ENCODE assay signal across 1 cellular context in the genomic region with DNA sequence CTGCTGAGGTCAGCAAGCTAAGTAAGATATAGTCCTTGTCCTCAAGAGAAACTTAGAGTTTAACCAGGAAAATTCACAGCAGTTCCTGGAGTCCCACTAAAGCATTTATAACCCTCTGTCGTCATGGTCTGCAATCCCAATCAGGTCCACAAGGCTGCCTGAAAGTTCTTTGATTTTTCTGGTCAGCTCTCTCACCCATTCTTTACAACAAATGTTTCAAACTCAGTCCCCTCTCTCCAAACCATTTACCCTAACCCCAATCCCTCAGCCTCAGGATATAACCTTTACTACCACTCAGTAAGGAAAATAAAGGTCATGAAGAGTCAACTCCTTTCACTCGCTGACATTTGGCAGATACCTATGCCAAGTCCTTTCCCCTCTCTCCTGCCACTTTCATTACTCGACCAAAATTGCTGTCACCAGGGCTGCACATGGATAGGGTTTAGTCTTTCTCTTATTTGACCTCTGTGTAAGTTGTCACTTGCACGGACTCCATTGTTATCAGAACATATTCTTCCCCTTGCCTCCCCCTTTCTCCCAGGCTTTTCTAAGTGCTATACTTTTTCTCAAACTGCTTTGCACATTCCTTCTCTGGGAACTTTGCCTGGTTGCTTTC.
TF ChIP-seq lines count a peak whose summit lies in the region.

No MANE protein-coding gene starts in this region.

TF ChIP-seq in SK-N-SH treated with all-trans-retinoic acid at 6 μM for 48 hours, 23 proteins besides CTCF, POLR2A, EP300 and RAD21 (continued from another document):
- TF ChIP-seq, protein P1, sequence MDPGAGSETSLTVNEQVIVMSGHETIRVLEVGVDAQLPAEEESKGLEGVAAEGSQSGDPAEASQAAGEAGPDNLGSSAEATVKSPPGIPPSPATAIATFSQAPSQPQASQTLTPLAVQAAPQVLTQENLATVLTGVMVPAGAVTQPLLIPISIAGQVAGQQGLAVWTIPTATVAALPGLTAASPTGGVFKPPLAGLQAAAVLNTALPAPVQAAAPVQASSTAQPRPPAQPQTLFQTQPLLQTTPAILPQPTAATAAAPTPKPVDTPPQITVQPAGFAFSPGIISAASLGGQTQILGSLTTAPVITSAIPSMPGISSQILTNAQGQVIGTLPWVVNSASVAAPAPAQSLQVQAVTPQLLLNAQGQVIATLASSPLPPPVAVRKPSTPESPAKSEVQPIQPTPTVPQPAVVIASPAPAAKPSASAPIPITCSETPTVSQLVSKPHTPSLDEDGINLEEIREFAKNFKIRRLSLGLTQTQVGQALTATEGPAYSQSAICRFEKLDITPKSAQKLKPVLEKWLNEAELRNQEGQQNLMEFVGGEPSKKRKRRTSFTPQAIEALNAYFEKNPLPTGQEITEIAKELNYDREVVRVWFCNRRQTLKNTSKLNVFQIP (CRISPR knock-in tag; IDR thresholded peaks at IDR 0.05; ENCODE audit: borderline replicate concordance, low read depth) = no peak
- TF ChIP-seq, protein P2, sequence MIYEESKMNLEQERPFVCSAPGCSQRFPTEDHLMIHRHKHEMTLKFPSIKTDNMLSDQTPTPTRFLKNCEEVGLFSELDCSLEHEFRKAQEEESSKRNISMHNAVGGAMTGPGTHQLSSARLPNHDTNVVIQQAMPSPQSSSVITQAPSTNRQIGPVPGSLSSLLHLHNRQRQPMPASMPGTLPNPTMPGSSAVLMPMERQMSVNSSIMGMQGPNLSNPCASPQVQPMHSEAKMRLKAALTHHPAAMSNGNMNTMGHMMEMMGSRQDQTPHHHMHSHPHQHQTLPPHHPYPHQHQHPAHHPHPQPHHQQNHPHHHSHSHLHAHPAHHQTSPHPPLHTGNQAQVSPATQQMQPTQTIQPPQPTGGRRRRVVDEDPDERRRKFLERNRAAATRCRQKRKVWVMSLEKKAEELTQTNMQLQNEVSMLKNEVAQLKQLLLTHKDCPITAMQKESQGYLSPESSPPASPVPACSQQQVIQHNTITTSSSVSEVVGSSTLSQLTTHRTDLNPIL (CRISPR knock-in tag; IDR thresholded peaks at IDR 0.05; ENCODE audit: low read depth) = no peak
- TF ChIP-seq GLIS3 (CRISPR knock-in tag; IDR thresholded peaks at IDR 0.05) = no peak
- no peak for TF ChIP-seq SNAI2 (CRISPR knock-in tag; IDR thresholded peaks at IDR 0.05)
- TF ChIP-seq, protein P3, sequence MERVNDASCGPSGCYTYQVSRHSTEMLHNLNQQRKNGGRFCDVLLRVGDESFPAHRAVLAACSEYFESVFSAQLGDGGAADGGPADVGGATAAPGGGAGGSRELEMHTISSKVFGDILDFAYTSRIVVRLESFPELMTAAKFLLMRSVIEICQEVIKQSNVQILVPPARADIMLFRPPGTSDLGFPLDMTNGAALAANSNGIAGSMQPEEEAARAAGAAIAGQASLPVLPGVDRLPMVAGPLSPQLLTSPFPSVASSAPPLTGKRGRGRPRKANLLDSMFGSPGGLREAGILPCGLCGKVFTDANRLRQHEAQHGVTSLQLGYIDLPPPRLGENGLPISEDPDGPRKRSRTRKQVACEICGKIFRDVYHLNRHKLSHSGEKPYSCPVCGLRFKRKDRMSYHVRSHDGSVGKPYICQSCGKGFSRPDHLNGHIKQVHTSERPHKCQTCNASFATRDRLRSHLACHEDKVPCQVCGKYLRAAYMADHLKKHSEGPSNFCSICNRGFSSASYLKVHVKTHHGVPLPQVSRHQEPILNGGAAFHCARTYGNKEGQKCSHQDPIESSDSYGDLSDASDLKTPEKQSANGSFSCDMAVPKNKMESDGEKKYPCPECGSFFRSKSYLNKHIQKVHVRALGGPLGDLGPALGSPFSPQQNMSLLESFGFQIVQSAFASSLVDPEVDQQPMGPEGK (CRISPR knock-in tag; IDR thresholded peaks at IDR 0.05; ENCODE audit: borderline replicate concordance) = no peak
- TF ChIP-seq ZNF565 (CRISPR knock-in tag; conservative IDR thresholded peaks at IDR 0.05; ENCODE audit: low read depth) = no peak
- TF ChIP-seq ZFP3 (CRISPR knock-in tag; IDR thresholded peaks at IDR 0.05) = no peak
- TF ChIP-seq CSDC2 (CRISPR knock-in tag; IDR thresholded peaks at IDR 0.05) = no peak
- no peak for TF ChIP-seq ZNF70 (CRISPR knock-in tag; IDR thresholded peaks at IDR 0.05)
- TF ChIP-seq RARB (CRISPR knock-in tag; IDR thresholded peaks at IDR 0.05) = no peak
- TF ChIP-seq ESRRG (CRISPR knock-in tag; IDR thresholded peaks at IDR 0.05) = no peak
- TF ChIP-seq OSR1 (CRISPR knock-in tag; IDR thresholded peaks at IDR 0.05) = no peak
- TF ChIP-seq ISL1 (CRISPR knock-in tag; IDR thresholded peaks at IDR 0.05) = no peak
- TF ChIP-seq ZC3H10 (CRISPR knock-in tag; IDR thresholded peaks at IDR 0.05) = no peak
- TF ChIP-seq, protein P4, sequence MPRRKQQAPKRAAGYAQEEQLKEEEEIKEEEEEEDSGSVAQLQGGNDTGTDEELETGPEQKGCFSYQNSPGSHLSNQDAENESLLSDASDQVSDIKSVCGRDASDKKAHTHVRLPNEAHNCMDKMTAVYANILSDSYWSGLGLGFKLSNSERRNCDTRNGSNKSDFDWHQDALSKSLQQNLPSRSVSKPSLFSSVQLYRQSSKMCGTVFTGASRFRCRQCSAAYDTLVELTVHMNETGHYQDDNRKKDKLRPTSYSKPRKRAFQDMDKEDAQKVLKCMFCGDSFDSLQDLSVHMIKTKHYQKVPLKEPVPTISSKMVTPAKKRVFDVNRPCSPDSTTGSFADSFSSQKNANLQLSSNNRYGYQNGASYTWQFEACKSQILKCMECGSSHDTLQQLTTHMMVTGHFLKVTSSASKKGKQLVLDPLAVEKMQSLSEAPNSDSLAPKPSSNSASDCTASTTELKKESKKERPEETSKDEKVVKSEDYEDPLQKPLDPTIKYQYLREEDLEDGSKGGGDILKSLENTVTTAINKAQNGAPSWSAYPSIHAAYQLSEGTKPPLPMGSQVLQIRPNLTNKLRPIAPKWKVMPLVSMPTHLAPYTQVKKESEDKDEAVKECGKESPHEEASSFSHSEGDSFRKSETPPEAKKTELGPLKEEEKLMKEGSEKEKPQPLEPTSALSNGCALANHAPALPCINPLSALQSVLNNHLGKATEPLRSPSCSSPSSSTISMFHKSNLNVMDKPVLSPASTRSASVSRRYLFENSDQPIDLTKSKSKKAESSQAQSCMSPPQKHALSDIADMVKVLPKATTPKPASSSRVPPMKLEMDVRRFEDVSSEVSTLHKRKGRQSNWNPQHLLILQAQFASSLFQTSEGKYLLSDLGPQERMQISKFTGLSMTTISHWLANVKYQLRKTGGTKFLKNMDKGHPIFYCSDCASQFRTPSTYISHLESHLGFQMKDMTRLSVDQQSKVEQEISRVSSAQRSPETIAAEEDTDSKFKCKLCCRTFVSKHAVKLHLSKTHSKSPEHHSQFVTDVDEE (CRISPR knock-in tag; IDR thresholded peaks at IDR 0.05) = no peak
- TF ChIP-seq, protein P5, sequence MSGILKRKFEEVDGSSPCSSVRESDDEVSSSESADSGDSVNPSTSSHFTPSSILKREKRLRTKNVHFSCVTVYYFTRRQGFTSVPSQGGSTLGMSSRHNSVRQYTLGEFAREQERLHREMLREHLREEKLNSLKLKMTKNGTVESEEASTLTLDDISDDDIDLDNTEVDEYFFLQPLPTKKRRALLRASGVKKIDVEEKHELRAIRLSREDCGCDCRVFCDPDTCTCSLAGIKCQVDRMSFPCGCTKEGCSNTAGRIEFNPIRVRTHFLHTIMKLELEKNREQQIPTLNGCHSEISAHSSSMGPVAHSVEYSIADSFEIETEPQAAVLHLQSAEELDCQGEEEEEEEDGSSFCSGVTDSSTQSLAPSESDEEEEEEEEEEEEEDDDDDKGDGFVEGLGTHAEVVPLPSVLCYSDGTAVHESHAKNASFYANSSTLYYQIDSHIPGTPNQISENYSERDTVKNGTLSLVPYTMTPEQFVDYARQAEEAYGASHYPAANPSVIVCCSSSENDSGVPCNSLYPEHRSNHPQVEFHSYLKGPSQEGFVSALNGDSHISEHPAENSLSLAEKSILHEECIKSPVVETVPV (CRISPR knock-in tag; IDR thresholded peaks at IDR 0.05) = no peak
- no peak for TF ChIP-seq ARNTL (CRISPR knock-in tag; IDR thresholded peaks at IDR 0.05; ENCODE audit: borderline replicate concordance, low read depth)
